9 cellular contexts compared by ENCODE assay signal in the genomic region with DNA sequence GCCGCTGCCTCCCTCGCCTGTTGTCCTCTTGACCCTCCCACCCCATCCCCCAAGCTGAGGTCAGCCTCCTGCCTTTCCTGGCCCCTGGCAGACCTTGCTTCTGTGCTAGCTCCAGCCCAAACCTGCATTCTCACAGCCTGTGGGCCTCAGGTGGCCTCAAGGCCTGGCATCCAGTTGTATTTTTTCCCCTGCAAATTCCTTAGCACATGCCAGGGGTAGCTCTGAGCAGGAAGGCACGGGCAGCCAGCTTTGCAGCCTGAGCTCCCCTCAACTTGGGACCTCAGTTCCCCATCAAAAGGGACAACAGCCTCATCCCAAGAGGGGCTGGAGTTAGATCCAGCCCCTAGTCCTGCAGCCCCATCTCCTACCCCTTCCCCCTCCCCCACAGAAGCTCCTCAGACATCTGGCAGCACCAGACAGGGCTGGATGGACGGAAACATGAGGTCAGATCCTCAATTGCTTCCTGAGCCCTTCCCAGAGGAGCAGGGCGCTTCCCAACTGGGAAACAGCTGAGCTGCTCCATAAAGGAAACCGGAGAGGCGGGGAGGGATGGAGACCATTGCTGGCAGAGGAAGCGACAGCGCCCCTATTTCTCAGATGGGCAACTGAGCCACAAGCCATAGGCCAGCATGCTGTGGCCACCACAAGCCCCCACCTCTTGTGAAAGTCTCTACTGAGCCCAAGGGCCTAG. TPM values are rescaled to one million over a fixed set of nuclear protein-coding genes. Genes with fewer than 3 reads are reported as not detected.
A peak's percentile ranks its signal among the peaks of the same experiment; 100 is the strongest.
DNase-seq lines count a peak whose midpoint lies in the region; ATAC-seq, FAIRE-seq and TF ChIP-seq lines count a peak whose summit lies in the region.
"Had no signal": no experiment of that assay in that cellular context is flagged by ENCODE, and none has a peak within 500 bp of the region (broad histone marks: within the 10 kb centered on the region; RNA-seq: fewer than 3 reads in every experiment).

No MANE protein-coding gene starts in this region.

- no peak overlapping the region for H3K56ac ChIP-seq in IMR-90 (ENCODE audit: extremely low read depth, insufficient read depth, low read length)

- RAD21 ChIA-PET in GM12878 (lab: Charles Lee; ENCODE audit: unreplicated experiment): interaction anchor here (0.6 to 7.4 kb wide), 19 partner anchors 9 to 408 kb away, joined by 3 to 262 read pairs (median 6); a partner anchor contains a TSS

- H3K9me3 ChIP-seq in Caco-2 (no peaks in the 10 kb centered on the region), IMR-90 (ENCODE audit: control insufficient read depth, insufficient read depth, low read length) (no peaks in the 10 kb centered on the region), GM12878 (replicated peaks; ENCODE audit: control insufficient read depth, insufficient read depth, low read length) (no peaks in the 10 kb centered on the region)

- TF ChIP-seq RAD21 in IMR-90 (IDR thresholded peaks at IDR 0.05; ENCODE audit: low read length) (no peak), GM12878 (IDR thresholded peaks at IDR 0.05; ENCODE audit: insufficient read depth, low read depth, low read length) (no peak)

- H3K27me3 Mint-ChIP-seq in Caco-2 (ENCODE audit: insufficient read depth, unreplicated experiment): no peaks in the 10 kb centered on the region

- no peak overlapping the region for H3K18ac ChIP-seq in IMR-90 (ENCODE audit: low read depth, low read length)

- no TSS peak for BruUV-seq in Caco-2 (replicated peaks; lab: Mats Ljungman, UMichigan)
- BruUV-seq in IMR-90 (replicated peaks; lab: Mats Ljungman, UMichigan): no TSS peak
- BruUV-seq in GM12878 (replicated peaks; lab: Mats Ljungman, UMichigan): TSS peak; percentile 86

- TF ChIP-seq CTCF in Caco-2 (IDR thresholded peaks at IDR 0.05; ENCODE audit: insufficient read depth in 1 of 2, low read depth in 1 of 2, low read length in 1 of 2, severe bottlenecking in 1 of 2, unreplicated experiment in 1 of 2) (no peak), IMR-90 (conservative IDR thresholded peaks at IDR 0.05; ENCODE audit: low read depth, low read length) (no peak), GM12878 (IDR thresholded peaks at IDR 0.05 in 2 of 3, conservative IDR thresholded peaks at IDR 0.05 in 1 of 3; ENCODE audit: control insufficient read depth in 2 of 3, extremely low read depth in 1 of 3, insufficient read depth in 1 of 3, low read depth in 3 of 3, low read length in 3 of 3) (no peak)

- H3K4me3 Mint-ChIP-seq in Caco-2 (ENCODE audit: unreplicated experiment): no peak overlapping the region

- dilution Hi-C loops in IMR-90 (cut with HindIII; ENCODE audit: low sequenced_read_pairs, unreplicated experiment): no loop called here

- WGBS in IMR-90 (ENCODE audit: extremely low coverage in 2 of 2, insufficient read length in 1 of 2), 2 experiments: 100% methylated on average over 2 of the region's 9 CpGs; no CpG with 5 or more reads in 1 of the 2 experiments
- 48% methylated on average over 8 of the region's 9 CpGs for WGBS in GM12878 (ENCODE audit: insufficient coverage, insufficient replicate concordance, low lambda C conversion rate, missing lambda C conversion rate)

- intact Hi-C loops in Caco-2 (cut with micrococcal nuclease; ENCODE audit: unreplicated experiment) (no loop called here), IMR-90 (cut with micrococcal nuclease) (no loop called here), GM12878 (cut with micrococcal nuclease; ENCODE audit: unreplicated experiment) (loop anchor here (1.0 kb wide), 1 partner anchor 9 kb away; no protein-coding TSS in a partner anchor)

- H3K4me2 ChIP-seq in IMR-90 (ENCODE audit: low read depth, low read length): no peak overlapping the region
- H3K4me2 ChIP-seq in GM12878 (ENCODE audit: control insufficient read depth, insufficient read depth): peak overlapping the region; percentile 81

- in situ Hi-C loops in IMR-90 (cut with MboI; ENCODE audit: low sequenced_read_pairs): no loop called here
- in situ Hi-C loops in GM12878 (cut with MboI): no loop called here

- H3K4ac ChIP-seq in IMR-90 (ENCODE audit: low read depth, low read length): peak overlapping the region; percentile 40; the same call in 1 of the 2 replicates

- peaks cover 9% of the 10 kb centered on the region for H3K9me1 ChIP-seq in IMR-90 (ENCODE audit: insufficient read depth, low read length)

- no peak for TF ChIP-seq EP300 in GM12878 (IDR thresholded peaks at IDR 0.05; ENCODE audit: borderline replicate concordance in 1 of 2, control insufficient read depth in 1 of 2, low read depth in 2 of 2, low read length in 2 of 2)

- SMC1A ChIA-PET in GM12878 (lab: Charles Lee; ENCODE audit: uncharacterized antibody, unreplicated experiment): interaction anchor here (0.7 to 21.3 kb wide), 15 partner anchors 10 to 485 kb away, joined by 3 to 544 read pairs (median 5); a partner anchor contains a TSS

- no peak for FAIRE-seq in GM12878 (lab: Jason Lieb, UNC)
- FAIRE-seq: RCC 7860 had no signal

- H3K4me1 ChIP-seq in Caco-2 (peaks cover 78% of the 10 kb centered on the region), IMR-90 (ENCODE audit: control insufficient read depth, insufficient read depth, low read length) (peaks cover 4% of the 10 kb centered on the region; the same call in 1 of the 2 replicates), GM12878 (ENCODE audit: control insufficient read depth, insufficient read depth, low read length) (peaks cover 67% of the 10 kb centered on the region)

- H2BK5ac ChIP-seq in IMR-90 (ENCODE audit: low read depth, low read length, poor library complexity, severe bottlenecking): no peak overlapping the region

- H3K23ac ChIP-seq in IMR-90 (ENCODE audit: low read depth, low read length): no peak overlapping the region

- H3K36me3 Mint-ChIP-seq in Caco-2 (ENCODE audit: insufficient read depth, unreplicated experiment): peaks cover 14% of the 10 kb centered on the region

- no peak overlapping the region for H3K27ac ChIP-seq in IMR-90 (ENCODE audit: insufficient read depth, low read length)
- peak overlapping the region; percentile 97 for H3K27ac ChIP-seq in GM12878 (ENCODE audit: control insufficient read depth, insufficient read depth)

- no peak for DNase-seq in Caco-2
- DNase-seq in IMR-90: no peak
- DNase-seq in GM12878 (ENCODE audit: low read depth, low spot score): no peak
- peak; percentile 57 for DNase-seq in myocyte (ENCODE audit: low read depth)
- no peak for DNase-seq in A172 (ENCODE audit: low spot score)
- no peak for DNase-seq in stimulated activated naive CD4-positive, alpha-beta T cell (lab: John Stamatoyannopoulos, UW)
- no peak for DNase-seq in epidermal melanocyte (ENCODE audit: insufficient read length, low spot score)

- H2AK9ac ChIP-seq in IMR-90 (replicated peaks; ENCODE audit: low read depth, low read length, poor library complexity): no peak overlapping the region

- peak overlapping the region in 1 of 2 experiments; percentile 34; a peak in 1 of 4 replicates for H4K8ac ChIP-seq in IMR-90 (ENCODE audit: low read depth in 2 of 2, low read length in 2 of 2)

- H3K9ac ChIP-seq in IMR-90 (ENCODE audit: low read depth, low read length) (no peak overlapping the region), GM12878 (ENCODE audit: control insufficient read depth, insufficient read depth, low read length) (peak overlapping the region; percentile 77)

- H3K14ac ChIP-seq in IMR-90 (replicated peaks; ENCODE audit: low read depth, low read length): no peak overlapping the region

- H3K9me3 Mint-ChIP-seq in Caco-2 (ENCODE audit: unreplicated experiment): no peaks in the 10 kb centered on the region

- TF ChIP-seq POLR2A in IMR-90 (IDR thresholded peaks at IDR 0.05; ENCODE audit: low read depth, low read length) (no peak; the same call in 1 of the 2 replicates), GM12878 (IDR thresholded peaks at IDR 0.05; ENCODE audit: low read depth, low read length) (no peak)

- H3K36me3 ChIP-seq in Caco-2 (ENCODE audit: control insufficient read depth, insufficient read depth, low read length): no peaks in the 10 kb centered on the region
- H3K36me3 ChIP-seq in IMR-90 (ENCODE audit: control insufficient read depth, insufficient read depth, low read length): no peaks in the 10 kb centered on the region
- H3K36me3 ChIP-seq in GM12878 (ENCODE audit: control insufficient read depth in 2 of 2, insufficient read depth in 2 of 2, low read length in 1 of 2): no peaks in the 10 kb centered on the region; a peak in 1 of 4 replicates

- no peak overlapping the region; the same call in 1 of the 2 replicates for H2BK20ac ChIP-seq in IMR-90 (ENCODE audit: low read depth, low read length)

- H4K20me1 ChIP-seq in IMR-90 (ENCODE audit: insufficient read depth, low read length) (no peaks in the 10 kb centered on the region), GM12878 (ENCODE audit: control insufficient read depth, insufficient read depth) (no peaks in the 10 kb centered on the region)

- H3K79me1 ChIP-seq in IMR-90 (ENCODE audit: low read depth in 1 of 2, low read length in 2 of 2): peaks cover 0 to 5% of the 10 kb centered on the region in 2 experiments; a peak in 1 of 4 replicates

- peak overlapping the region; percentile 35; the same call in 1 of the 2 replicates for H4K91ac ChIP-seq in IMR-90 (ENCODE audit: insufficient read depth, low read depth, low read length)

- no peak overlapping the region for H3K4me3 ChIP-seq in Caco-2 (ENCODE audit: low read depth, low read length)
- no peak overlapping the region for H3K4me3 ChIP-seq in IMR-90 (ENCODE audit: insufficient read depth, low read depth, low read length)
- H3K4me3 ChIP-seq in GM12878: no peak overlapping the region

- peaks cover 32% of the 10 kb centered on the region for H3K79me2 ChIP-seq in GM12878 (ENCODE audit: control insufficient read depth, insufficient read depth, low read length)

- ATAC-seq in IMR-90 (ENCODE audit: low read depth) (no peak), GM12878 (no peak), GM19328 (IDR thresholded peaks at IDR 0.05; ENCODE audit: unreplicated experiment) (no peak)

- peak overlapping the region; percentile 33; the same call in 1 of the 2 replicates for H2BK120ac ChIP-seq in IMR-90 (ENCODE audit: low read depth, low read length)

- H2AK5ac ChIP-seq in IMR-90 (ENCODE audit: low read depth, low read length): peak overlapping the region; percentile 70; the same call in 1 of the 2 replicates

- CTCF ChIA-PET in Caco-2 (lab: Charles Lee): interaction anchor here (1.1 to 1.3 kb wide), 3 partner anchors 54 to 75 kb away, joined by 3 to 14 read pairs (median 4); a partner anchor contains a TSS
- CTCF ChIA-PET in IMR-90 (lab: Yijun Ruan, JAX): interaction anchor here (0.6 to 5.3 kb wide), 2 partner anchors 53 to 374 kb away, joined by 6 to 31 read pairs; no protein-coding TSS in a partner anchor
- CTCF ChIA-PET in GM12878 (lab: Yijun Ruan, JAX): interaction anchor here (0.9 to 21.7 kb wide), 13 partner anchors 10 to 402 kb away, joined by 3 to 655 read pairs (median 4); a partner anchor contains a TSS

- no peaks in the 10 kb centered on the region for H3K27me3 ChIP-seq in Caco-2 (replicated peaks; ENCODE audit: control insufficient read depth, insufficient read depth, low read length)
- H3K27me3 ChIP-seq in IMR-90 (ENCODE audit: control insufficient read depth, insufficient read depth, low read length): no peaks in the 10 kb centered on the region
- H3K27me3 ChIP-seq in GM12878 (replicated peaks in 1 of 2; ENCODE audit: control insufficient read depth in 2 of 2, insufficient read depth in 2 of 2, low read length in 1 of 2): no peaks in the 10 kb centered on the region

- peak overlapping the region; percentile 88 for H3K27ac Mint-ChIP-seq in Caco-2 (ENCODE audit: unreplicated experiment)

- H3K4me1 Mint-ChIP-seq in Caco-2 (ENCODE audit: low read depth, unreplicated experiment): peaks cover 17% of the 10 kb centered on the region

- H4K5ac ChIP-seq in IMR-90 (ENCODE audit: low read depth, low read length): no peak overlapping the region

- no peak overlapping the region for H2BK15ac ChIP-seq in IMR-90 (ENCODE audit: low read depth, low read length)

- POLR2A ChIA-PET in Caco-2 (lab: Charles Lee): no interaction called here
- POLR2A ChIA-PET in IMR-90 (lab: Charles Lee; ENCODE audit: unreplicated experiment): no interaction called here
- POLR2A ChIA-PET in GM12878 (lab: Charles Lee): interaction anchor here (0.5 to 15.8 kb wide), 17 partner anchors 10 to 402 kb away, joined by 3 to 302 read pairs (median 4); a partner anchor contains a TSS

- H2AFZ ChIP-seq in IMR-90 (replicated peaks; ENCODE audit: low read length, poor library complexity) (peak overlapping the region; percentile 35), GM12878 (ENCODE audit: control insufficient read depth, low read depth, low read length) (no peak overlapping the region)

RNA-seq across cellular contexts. Expression of a gene that starts 18.1 kb away (rescaled TPM):
- total RNA-seq in Caco-2 (2022) (0.56 TPM in 1 of 2 replicates, not detected in the other), IMR-90 (2012; rRNA removed) (0.18 and 0.28 TPM in 2 replicates), GM12878 (2014; rRNA removed) (not detected in 2 replicates), GM12878 (2014; rRNA removed; fragmentation: Illumina TruSeq; extraction: Trizol) (not detected in 2 replicates), GM12878 (2021) (0.29 and 0.69 TPM in 2 replicates), myocyte (not detected in 2 replicates)
- polyA plus RNA-seq in IMR-90 (2012; rRNA removed) (0.46 and 0.50 TPM in 2 replicates), GM12878 (2011; rRNA removed) (1.1 and 1.2 TPM in 2 replicates), GM12878 (2014; fragmentation: Illumina TruSeq; extraction: Trizol) (0.19 TPM in 1 of 2 replicates, not detected in the other), GM12878 (2014; fragmentation: Nextera tagmentation; extraction: Ambion mirVana) (under 1 TPM; 0.11 to 0.23 TPM), GM12878 (2014; rRNA removed) (0.52 TPM in 1 of 2 replicates, not detected in the other), GM12878 (2016; fragmentation: Nextera tagmentation; extraction: Ambion mirVana) (not detected)
- 0.17 and 0.60 TPM in 2 replicates for polyA plus RNA-seq in IMR-90 (2012; cell fraction: cytosol; rRNA removed)
- polyA plus RNA-seq in IMR-90 (2012; cell fraction: nucleus; rRNA removed; ENCODE audit: low replicate concordance): 0.23 and 0.26 TPM in 2 replicates
- total RNA-seq in GM12878 (2013; cell fraction: nucleolus; rRNA removed): 8.3 and 9.5 TPM in 2 replicates
- 0.34 TPM for polyA plus RNA-seq in GM12878 (2011; ENCODE audit: low read depth)
- polyA plus RNA-seq in GM12878 (2011; cell fraction: cytosol; rRNA removed): 0.90 and 1.7 TPM in 2 replicates
- 1.4 and 3.2 TPM in 2 replicates for polyA plus RNA-seq in GM12878 (2011; cell fraction: nucleus; rRNA removed)
- 0.50 and 1.1 TPM in 2 replicates for polyA plus RNA-seq in GM12878 (2012)
- polyA minus RNA-seq in GM12878 (2011; rRNA and poly(A)+ RNA removed): 0.80 and 2.3 TPM in 2 replicates
- not detected in 2 replicates for polyA minus RNA-seq in GM12878 (2011; cell fraction: cytosol; rRNA and poly(A)+ RNA removed)
- 1.4 and 1.5 TPM in 2 replicates for polyA minus RNA-seq in GM12878 (2011; cell fraction: nucleus; rRNA and poly(A)+ RNA removed)
- 0.10 TPM for polyA plus RNA-seq in myocyte (2012)
- 1.2 TPM in 1 of 2 replicates, not detected in the other for total RNA-seq in A172 (2014; rRNA removed; shearing (Covaris generic))

RNA-seq across cellular contexts. Expression of a gene that starts 48.2 kb away (rescaled TPM):
- total RNA-seq in Caco-2 (2022): 31.4 and 38.1 TPM in 2 replicates
- total RNA-seq in IMR-90 (2012; rRNA removed): 27.8 and 30.5 TPM in 2 replicates
- polyA plus RNA-seq in IMR-90 (2012; rRNA removed): 87.3 and 88.1 TPM in 2 replicates
- 46.2 and 68.0 TPM in 2 replicates for polyA plus RNA-seq in IMR-90 (2012; cell fraction: cytosol; rRNA removed)
- polyA plus RNA-seq in IMR-90 (2012; cell fraction: nucleus; rRNA removed; ENCODE audit: low replicate concordance): 57.3 and 104 TPM in 2 replicates
- total RNA-seq in GM12878 (2013; cell fraction: nucleolus; rRNA removed): 137 and 160 TPM in 2 replicates
- total RNA-seq in GM12878 (2014; rRNA removed): 56.3 and 58.3 TPM in 2 replicates
- total RNA-seq in GM12878 (2014; rRNA removed; fragmentation: Illumina TruSeq; extraction: Trizol): 48.7 and 52.9 TPM in 2 replicates
- total RNA-seq in GM12878 (2021): 112 and 114 TPM in 2 replicates
- 33.6 TPM for polyA plus RNA-seq in GM12878 (2011; ENCODE audit: low read depth)
- polyA plus RNA-seq in GM12878 (2011; rRNA removed): 37.6 and 65.2 TPM in 2 replicates
- polyA plus RNA-seq in GM12878 (2011; cell fraction: cytosol; rRNA removed): 115 and 126 TPM in 2 replicates
- 208 and 229 TPM in 2 replicates for polyA plus RNA-seq in GM12878 (2011; cell fraction: nucleus; rRNA removed)
- 60.0 and 110 TPM in 2 replicates for polyA plus RNA-seq in GM12878 (2012)
- polyA plus RNA-seq in GM12878 (2014; fragmentation: Illumina TruSeq; extraction: Trizol): 47.9 and 70.5 TPM in 2 replicates
- 1 to 10 TPM in 1 of 2 experiments, under 1 TPM in 1; 0.08 to 1.1 TPM for polyA plus RNA-seq in GM12878 (2014; fragmentation: Nextera tagmentation; extraction: Ambion mirVana)
- 99.1 and 99.2 TPM in 2 replicates for polyA plus RNA-seq in GM12878 (2014; rRNA removed)
- 10 to 100 TPM; 13.3 to 15.6 TPM for polyA plus RNA-seq in GM12878 (2016; fragmentation: Nextera tagmentation; extraction: Ambion mirVana)
- polyA minus RNA-seq in GM12878 (2011; rRNA and poly(A)+ RNA removed): 75.6 and 130 TPM in 2 replicates
- 48.1 and 52.4 TPM in 2 replicates for polyA minus RNA-seq in GM12878 (2011; cell fraction: cytosol; rRNA and poly(A)+ RNA removed)
- polyA minus RNA-seq in GM12878 (2011; cell fraction: nucleus; rRNA and poly(A)+ RNA removed): 48.2 and 63.7 TPM in 2 replicates
- total RNA-seq in myocyte: 9.5 and 11.4 TPM in 2 replicates
- 65.2 TPM for polyA plus RNA-seq in myocyte (2012)
- 12.6 and 14.3 TPM in 2 replicates for total RNA-seq in A172 (2014; rRNA removed; shearing (Covaris generic))
